In the genomic region with DNA sequence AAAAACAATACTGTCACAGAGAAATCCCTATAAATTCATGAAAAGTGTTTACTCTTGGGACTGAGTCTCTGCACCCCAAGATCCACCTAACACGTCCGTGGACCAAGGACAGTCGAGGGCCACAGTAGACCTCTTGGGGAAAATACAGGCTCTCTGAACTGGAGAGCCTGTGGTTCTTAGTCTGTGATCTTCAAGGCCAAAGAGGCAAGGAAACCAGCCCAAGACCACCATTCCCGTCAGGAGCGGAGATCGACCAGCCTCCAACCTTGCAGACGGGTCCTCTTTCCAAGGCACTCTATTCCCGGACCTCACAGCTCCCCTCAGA, we compare ENCODE assay signal across 8 cellular contexts. TPM values are rescaled to one million over a fixed set of nuclear protein-coding genes. Genes with fewer than 3 reads are reported as not detected.
DNase-seq lines count a peak whose midpoint lies in the region; ATAC-seq and TF ChIP-seq lines count a peak whose summit lies in the region.

No MANE protein-coding gene starts in this region.

- in situ Hi-C loops in transverse colon (cut with MboI; ENCODE audit: low pct_ligation_motif_present in 1 of 4, low pct_unique_long_range_greater_than_20kb in 1 of 4, low sequenced_read_pairs in 3 of 4) = loop anchor here (5.0 to 25.0 kb wide), 6 partner anchors 229 to 291 kb away; no protein-coding TSS in a partner anchor

- TF ChIP-seq CTCF in right lobe of liver (IDR thresholded peaks at IDR 0.05) = no peak
- no peak for TF ChIP-seq CTCF in transverse colon (IDR thresholded peaks at IDR 0.05)

- H3K9me3 Mint-ChIP-seq in activated T-cell treated with anti-CD3 and anti-CD28 coated beads, Interleukin-2, amount 50 U/mL, for 4 hours = no peaks in the 10 kb centered on the region

- no peak for TF ChIP-seq EP300 in transverse colon (IDR thresholded peaks at IDR 0.05; ENCODE audit: low read depth)

- peaks cover 25% of the 10 kb centered on the region for H3K4me1 Mint-ChIP-seq in activated T-cell treated with anti-CD3 and anti-CD28 coated beads, Interleukin-2, amount 50 U/mL, for 4 hours (ENCODE audit: low read depth)

- H3K4me3 ChIP-seq in right lobe of liver (peak overlapping the region; percentile 45 to 68 (median 67)), transverse colon (peak overlapping the region; percentile 16 to 75 (median 41))

- no peaks in the 10 kb centered on the region for H3K36me3 Mint-ChIP-seq in activated T-cell treated with anti-CD3 and anti-CD28 coated beads, Interleukin-2, amount 50 U/mL, for 4 hours (ENCODE audit: insufficient read depth)

- H3K27me3 ChIP-seq in right lobe of liver = no peaks in the 10 kb centered on the region
- no peaks in the 10 kb centered on the region for H3K27me3 ChIP-seq in transverse colon

- H3K27me3 Mint-ChIP-seq in activated T-cell treated with anti-CD3 and anti-CD28 coated beads, Interleukin-2, amount 50 U/mL, for 4 hours (ENCODE audit: low read depth) = peaks cover 60% of the 10 kb centered on the region

- DNase-seq in activated T-cell treated with anti-CD3 and anti-CD28 coated beads, Interleukin-2, amount 50 U/mL, for 4 hours = no peak
- DNase-seq in activated T-cell treated with anti-CD3 and anti-CD28 coated beads for 4 hours = no peak
- DNase-seq in right lobe of liver = no peak
- DNase-seq in transverse colon = no peak
- DNase-seq in activated effector memory CD4-positive, alpha-beta T cell treated with Interleukin-2 at 50 U/mL for 16 hours = no peak
- no peak for DNase-seq in activated gamma-delta T cell (lab: John Stamatoyannopoulos, UW)

- H3K4me1 ChIP-seq in right lobe of liver (peaks cover 0 to 18% (median 3%) of the 10 kb centered on the region in 4 donors), transverse colon (peaks cover 4 to 38% (median 23%) of the 10 kb centered on the region in 4 donors)

- H3K9me3 ChIP-seq in right lobe of liver (no peaks in the 10 kb centered on the region), transverse colon (no peaks in the 10 kb centered on the region)

- intact Hi-C loops in right lobe of liver (cut with DNase I) = loop anchor here in 1 of 2 donors (5.0 kb wide), 1 partner anchor 239 kb away; no protein-coding TSS in a partner anchor
- intact Hi-C loops in transverse colon (cut with DNase I; ENCODE audit: low total_unique reads) = loop anchor here (2.0 to 10.0 kb wide), 4 partner anchors 74 to 285 kb away; no protein-coding TSS in a partner anchor

- 20% methylated on average over 3 of the region's 8 CpGs for WGBS in right lobe of liver (ENCODE audit: insufficient coverage, low coverage, low lambda C conversion rate, missing lambda C conversion rate)
- WGBS in transverse colon (ENCODE audit: low coverage in 1 of 2), 2 donors = 16% methylated on average over 8 of the region's 8 CpGs; no CpG with 5 or more reads in 1 of the 2 donors

- peak overlapping the region; percentile 75 for H3K4me3 Mint-ChIP-seq in activated T-cell treated with anti-CD3 and anti-CD28 coated beads, Interleukin-2, amount 50 U/mL, for 4 hours

- peak in 1 of 2 donors; percentile 7 for ATAC-seq in activated T-cell treated with anti-CD3 and anti-CD28 coated beads, Interleukin-2, amount 50 U/mL, for 4 hours
- no peak for ATAC-seq in right lobe of liver
- no peak for ATAC-seq in HG02798 (IDR thresholded peaks at IDR 0.05; ENCODE audit: poor library complexity, unreplicated experiment)

- TF ChIP-seq POLR2A in right lobe of liver (IDR thresholded peaks at IDR 0.05) (no peak), transverse colon (IDR thresholded peaks at IDR 0.05) (no peak)

- H3K36me3 ChIP-seq in right lobe of liver (no peaks in the 10 kb centered on the region), transverse colon (no peaks in the 10 kb centered on the region)

- H3K27ac ChIP-seq in angular gyrus (ENCODE audit: low read depth, low read length) (peak overlapping the region; percentile 43), right lobe of liver (peak overlapping the region; percentile 82 to 95 (median 87)), transverse colon (peak overlapping the region; percentile 87 to 94 (median 90))

RNA-seq across cellular contexts. Expression of a gene that starts 1.6 kb away (rescaled TPM):
- total RNA-seq in activated T-cell treated with anti-CD3 and anti-CD28 coated beads, Interleukin-2, amount 50 U/mL, for 4 hours = 1 to 10 TPM; 1.1 to 2.2 (median 1.2) TPM
- total RNA-seq in right lobe of liver (10 to 100 TPM; 14.1 to 27.9 (median 25.1) TPM), transverse colon (100 to 1,000 TPM in 2 of 4 donors, 10 to 100 TPM in 2; 37.1 to 138 (median 90.1) TPM)

RNA-seq across cellular contexts. Expression of a gene that starts 40.8 kb away (rescaled TPM):
- total RNA-seq in activated T-cell treated with anti-CD3 and anti-CD28 coated beads, Interleukin-2, amount 50 U/mL, for 4 hours = 1 to 10 TPM; 2.9 to 9.3 (median 4.7) TPM
- 1 to 10 TPM in 3 of 6 experiments, under 1 TPM in 2, not detected in 1; 0.44 to 8.7 (median 1.6) TPM for total RNA-seq in right lobe of liver
- total RNA-seq in transverse colon = 100 to 1,000 TPM in 1 of 4 donors, 10 to 100 TPM in 3; 14.6 to 202 (median 35.6) TPM

Comparison
In these comparisons a context has a peak if more than half of its experiments do, and no peak if none do; other contexts are left out.
1. RNA of a gene that starts 1.6 kb away (total RNA-seq): 37.1 to 138 TPM in transverse colon and 14.1 to 27.9 TPM in right lobe of liver; 1.1 to 2.2 TPM in activated T-cell treated with anti-CD3 and anti-CD28 coated beads, Interleukin-2, amount 50 U/mL, for 4 hours; every median in the first group is over 4 times any median in the second.
2. Peak in every context shown above with its lines, with median percentiles within 50 percentile points of each other: H3K27ac ChIP-seq.